ENCODE assay signal across 23 cellular contexts in genomic region chr3:23239181-23240068, GRCh38. TPM values are rescaled to one million over a fixed set of nuclear protein-coding genes. Genes with fewer than 3 reads are reported as not detected.
DNase-seq lines count a peak whose midpoint lies in the region; ATAC-seq and TF ChIP-seq lines count a peak whose summit lies in the region.
"Had no signal": no experiment of that assay in that cellular context is flagged by ENCODE, and none has a peak within 500 bp of the region (broad histone marks: within the 10 kb centered on the region; RNA-seq: fewer than 3 reads in every experiment).

No MANE protein-coding gene starts in this region.

- no peaks in the 10 kb centered on the region for H3K9me3 Mint-ChIP-seq in GM23338
- H3K9me3 Mint-ChIP-seq: neural crest cell had no signal

- H3K4me3 Mint-ChIP-seq in GM23338: no peak overlapping the region
- H3K4me3 Mint-ChIP-seq: activated CD4-positive, alpha-beta T cell treated with anti-CD3 and anti-CD28 coated beads for 36 hours; activated T-cell treated with anti-CD3 and anti-CD28 coated beads, Interleukin-2, amount 50 U/mL, for 72 hours; CD8-positive, alpha-beta memory T cell; neural crest cell; stimulated activated naive B cell treated with anti-CD40 and anti-IgM and Interleukin-4, amounts not matched to agents 10 μg/mL and 1 μg/mL and 100 μg/mL, for 72 hours had no signal

- no peaks in the 10 kb centered on the region for H3K36me3 Mint-ChIP-seq in GM23338 (ENCODE audit: low read depth)
- H3K36me3 Mint-ChIP-seq: CD8-positive, alpha-beta memory T cell had no signal

- no peaks in the 10 kb centered on the region for H3K36me3 ChIP-seq in GM23338 (ENCODE audit: insufficient read depth)
- H3K36me3 ChIP-seq in vagina: no peaks in the 10 kb centered on the region
- H3K36me3 ChIP-seq in A673 (ENCODE audit: insufficient read depth, low read length, poor library complexity, severe bottlenecking): no peaks in the 10 kb centered on the region
- H3K36me3 ChIP-seq: lower lobe of right lung, tibial artery had no signal

- POLR2A ChIA-PET in A673 (lab: Charles Lee; ENCODE audit: low non-redundant PET): no interaction called here

- CTCF ChIA-PET in A673 (lab: Charles Lee): no interaction called here

- no peak for TF ChIP-seq POLR2A in vagina (IDR thresholded peaks at IDR 0.05)

- intact Hi-C loops in vagina (cut with DNase I) (no loop called here), A673 (cut with micrococcal nuclease; ENCODE audit: unreplicated experiment) (no loop called here)

- BruUV-seq in A673 (replicated peaks; lab: Mats Ljungman, UMichigan): no TSS peak

- TF ChIP-seq CTCF in GM23338 (conservative IDR thresholded peaks at IDR 0.05; ENCODE audit: low read depth in 2 of 2) (no peak), LNCaP clone FGC (IDR thresholded peaks at IDR 0.05; ENCODE audit: control insufficient read depth, extremely low read depth, insufficient read depth) (peak; percentile 25; the same call in 1 of the 2 replicates), vagina (IDR thresholded peaks at IDR 0.05) (no peak), A673 (conservative IDR thresholded peaks at IDR 0.05; ENCODE audit: low read depth, low read length) (no peak)

- no peak overlapping the region for H2AFZ ChIP-seq in GM23338

- H3K27ac ChIP-seq in GM23338 (ENCODE audit: low read depth) (no peak overlapping the region), vagina (no peak overlapping the region), A673 (ENCODE audit: low read depth, low read length, poor library complexity, severe bottlenecking) (no peak overlapping the region)
- H3K27ac ChIP-seq: lower lobe of right lung, tibial artery had no signal

- DNase-seq in GM23338 (ENCODE audit: low spot score) (no peak), LNCaP clone FGC (ENCODE audit: low read depth) (no peak), pons (ENCODE audit: low spot score) (peak; percentile 58), vagina (ENCODE audit: extremely low spot score in 2 of 2) (no peak), DMS114 treated with DMSO at 0.1 percent for 48 hours (lab: John Stamatoyannopoulos, UW; ENCODE audit: unreplicated experiment) (no peak), A673 (ENCODE audit: low spot score) (no peak)
- DNase-seq: activated CD4-positive, alpha-beta T cell treated with anti-CD3 and anti-CD28 coated beads for 36 hours; activated naive CD4-positive, alpha-beta T cell treated with anti-CD3 and anti-CD28 coated beads, Interleukin-2, amount 50 U/mL, for 16 hours; activated T-cell treated with anti-CD3 and anti-CD28 coated beads, Interleukin-2, amount 50 U/mL, for 72 hours; AML-193; CD8-positive, alpha-beta memory T cell; central memory CD4-positive, alpha-beta T cell; DMS79; Kasumi-1; lower lobe of right lung; NCI-H69; posterior cingulate gyrus; small intestine; stimulated activated naive B cell treated with anti-CD40 and anti-IgM and Interleukin-4, amounts not matched to agents 10 μg/mL and 1 μg/mL and 100 μg/mL, for 72 hours; T-helper 1 cell; tibial artery had no signal

- H3K4me1 ChIP-seq in GM23338 (ENCODE audit: insufficient read depth) (peaks cover 40% of the 10 kb centered on the region), vagina (no peaks in the 10 kb centered on the region), A673 (ENCODE audit: insufficient read depth, low read length, poor library complexity, severe bottlenecking) (no peaks in the 10 kb centered on the region)

- peaks cover 40% of the 10 kb centered on the region for H3K4me1 Mint-ChIP-seq in GM23338
- H3K4me1 Mint-ChIP-seq: CD8-positive, alpha-beta memory T cell had no signal

- H3K27me3 ChIP-seq in GM23338 (ENCODE audit: insufficient read depth): no peaks in the 10 kb centered on the region
- no peaks in the 10 kb centered on the region for H3K27me3 ChIP-seq in vagina
- no peaks in the 10 kb centered on the region for H3K27me3 ChIP-seq in A673 (replicated peaks; ENCODE audit: insufficient read depth, low read depth, low read length, poor library complexity)
- H3K27me3 ChIP-seq: tibial artery had no signal

- H3K9me2 ChIP-seq in GM23338 (ENCODE audit: insufficient read depth): no peaks in the 10 kb centered on the region

- H3K4me2 ChIP-seq in GM23338: no peak overlapping the region

- no peaks in the 10 kb centered on the region for H3F3A ChIP-seq in GM23338 (replicated peaks; ENCODE audit: low read depth)

- H3K9me3 ChIP-seq in vagina (no peaks in the 10 kb centered on the region), A673 (ENCODE audit: low read depth, low read length, poor library complexity, severe bottlenecking) (no peaks in the 10 kb centered on the region)
- H3K9me3 ChIP-seq: lower lobe of right lung, tibial artery had no signal

- no peak overlapping the region for H3K4me3 ChIP-seq in GM23338
- H3K4me3 ChIP-seq in LNCaP clone FGC (ENCODE audit: low read depth, low read length): no peak overlapping the region
- H3K4me3 ChIP-seq in vagina: no peak overlapping the region
- H3K4me3 ChIP-seq in A673 (ENCODE audit: low read depth, low read length, poor library complexity, severe bottlenecking): no peak overlapping the region
- H3K4me3 ChIP-seq: lower lobe of right lung, tibial artery had no signal

- 0 out of 2 replicates have a peak, but pooled peaks cover 3% of the 10 kb centered on the region for H4K20me1 ChIP-seq in GM23338 (replicated peaks; ENCODE audit: insufficient read depth)

- H3K27ac Mint-ChIP-seq in GM23338: peak overlapping the region; percentile 16; the same call in 1 of the 2 replicates
- H3K27ac Mint-ChIP-seq: activated CD4-positive, alpha-beta T cell treated with anti-CD3 and anti-CD28 coated beads for 36 hours; activated T-cell treated with anti-CD3 and anti-CD28 coated beads, Interleukin-2, amount 50 U/mL, for 72 hours; CD8-positive, alpha-beta memory T cell; stimulated activated naive B cell treated with anti-CD40 and anti-IgM and Interleukin-4, amounts not matched to agents 10 μg/mL and 1 μg/mL and 100 μg/mL, for 72 hours had no signal

- peaks cover 96% of the 10 kb centered on the region for H3K79me2 ChIP-seq in GM23338 (replicated peaks; ENCODE audit: insufficient read depth)

- H3K27me3 Mint-ChIP-seq in GM23338 (ENCODE audit: insufficient read depth, low read depth, poor library complexity): no peaks in the 10 kb centered on the region
- H3K27me3 Mint-ChIP-seq: activated CD4-positive, alpha-beta T cell treated with anti-CD3 and anti-CD28 coated beads for 36 hours; CD8-positive, alpha-beta memory T cell; stimulated activated naive B cell treated with anti-CD40 and anti-IgM and Interleukin-4, amounts not matched to agents 10 μg/mL and 1 μg/mL and 100 μg/mL, for 72 hours had no signal

- ATAC-seq in GM23338 (no peak), SK-N-SH treated with all-trans-retinoic acid at 6 μM for 48 hours (peak; percentile 53)
- ATAC-seq: activated CD4-positive, alpha-beta T cell treated with anti-CD3 and anti-CD28 coated beads for 36 hours; activated T-cell treated with anti-CD3 and anti-CD28 coated beads, Interleukin-2, amount 50 U/mL, for 72 hours had no signal

TF ChIP-seq in GM23338, 12 proteins besides CTCF, POLR2A, EP300 and RAD21 (continues in another document):
- TF ChIP-seq ZNF331 (CRISPR knock-in tag; IDR thresholded peaks at IDR 0.05; ENCODE audit: low read depth) (no peak), ETS1 (IDR thresholded peaks at IDR 0.05) (no peak), STAT1 (IDR thresholded peaks at IDR 0.05; ENCODE audit: unreplicated experiment) (no peak), POLR2AphosphoS5 (IDR thresholded peaks at IDR 0.05; ENCODE audit: low read depth) (no peak), EZH2 (IDR thresholded peaks at IDR 0.05; ENCODE audit: low read depth, unreplicated experiment) (no peak), NANOG (IDR thresholded peaks at IDR 0.05; ENCODE audit: borderline replicate concordance) (no peak)

TF ChIP-seq in SK-N-SH treated with all-trans-retinoic acid at 6 μM for 48 hours, 23 proteins besides CTCF, POLR2A, EP300 and RAD21:
- TF ChIP-seq PATZ1 (CRISPR knock-in tag; IDR thresholded peaks at IDR 0.05; ENCODE audit: borderline replicate concordance): no peak
- TF ChIP-seq ZC3H10 (CRISPR knock-in tag; IDR thresholded peaks at IDR 0.05): no peak

RNA-seq across cellular contexts. Expression of gene UBE2E2, which starts 36.3 kb away (rescaled TPM):
- total RNA-seq in GM23338 (2014; rRNA removed; shearing (Covaris generic)): 45.8 and 169 TPM in 2 replicates
- polyA plus RNA-seq in GM23338 (2016; fragmentation: Nextera tagmentation; extraction: Ambion mirVana): 86.9 and 94.2 TPM in 2 replicates
- 31.2 TPM for total RNA-seq in vagina
- total RNA-seq in A673 (2021): 0.61 and 2.0 TPM in 2 replicates

Comparison
In these comparisons a context has a peak if more than half of its experiments do, and no peak if none do; other contexts are left out.
1. RNA of gene UBE2E2, which starts 36.3 kb away (total RNA-seq): 45.8 to 169 TPM in GM23338 and 31.2 TPM in vagina (single experiment); 0.61 to 2.0 TPM in A673; every median in the first group is over 10 times any median in the second.